ENCODE assay signal across 19 cellular contexts in the genomic region with DNA sequence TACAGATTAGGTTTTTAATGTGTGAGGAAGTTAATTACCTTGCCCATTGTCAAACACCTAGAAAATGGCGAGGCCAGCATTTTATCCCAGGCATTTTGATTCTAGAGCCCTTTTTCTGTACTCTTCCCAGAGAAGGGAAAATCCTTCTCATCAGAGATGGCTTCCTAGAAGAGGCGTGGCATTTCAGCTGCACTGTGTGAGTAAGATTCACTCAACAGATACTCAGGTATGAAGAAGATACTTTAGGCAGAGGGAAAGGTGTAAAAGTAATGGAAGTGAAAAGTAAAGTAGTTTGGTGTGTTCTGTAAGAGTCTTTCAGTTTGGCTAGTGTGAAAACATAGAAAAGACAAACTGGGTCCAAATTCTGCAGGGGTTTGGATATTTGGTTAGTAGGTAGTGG.
"Had no signal": no experiment of that assay in that cellular context is flagged by ENCODE, and none has a peak within 500 bp of the region (broad histone marks: within the 10 kb centered on the region; RNA-seq: fewer than 3 reads in every experiment).

No MANE protein-coding gene starts in this region.

- ATAC-seq: left lobe of liver; natural killer cell treated with Interleukin-12 subunit alpha and Interleukin-12 subunit beta and Interleukin-15 and Interleukin-18, amount 100 ng/mL, for 72 hours had no signal

- DNase-seq: activated CD4-positive, alpha-beta T cell treated with anti-CD3 and anti-CD28 coated beads for 1 hour; activated CD8-positive, alpha-beta memory T cell treated with anti-CD3 and anti-CD28 coated beads for 24 hours; activated effector memory CD4-positive, alpha-beta T cell treated with anti-CD3 and anti-CD28 coated beads, Interleukin-2, amount 50 U/mL, for 16 hours; caudate nucleus; cortex of kidney; effector memory CD4-positive, alpha-beta T cell; erythroblast; glutamatergic neuron; immature natural killer cell; nucleus accumbens; sigmoid colon; stimulated activated CD4-positive, alpha-beta T cell treated with anti-CD3 and anti-CD28 coated beads, Interleukin-2, amount 100 ng/mL, for 24 hours; stimulated activated naive CD4-positive, alpha-beta T cell; T1000; upper lobe of left lung had no signal

- H3K27me3 ChIP-seq: sigmoid colon, suprapubic skin, upper lobe of left lung had no signal

- H3K4me1 Mint-ChIP-seq: immature natural killer cell had no signal

- H3K27me3 Mint-ChIP-seq: natural killer cell treated with Interleukin-12 subunit alpha and Interleukin-12 subunit beta and Interleukin-15 and Interleukin-18, amount 100 ng/mL, for 72 hours had no signal

- H3K27ac ChIP-seq: prostate gland, sigmoid colon, suprapubic skin, upper lobe of left lung had no signal

- H3K4me3 Mint-ChIP-seq: immature natural killer cell; natural killer cell treated with Interleukin-12 subunit alpha and Interleukin-12 subunit beta and Interleukin-15 and Interleukin-18, amount 100 ng/mL, for 72 hours had no signal

- H3K4me3 ChIP-seq: prostate gland, sigmoid colon, suprapubic skin, upper lobe of left lung had no signal

- H3K9me3 Mint-ChIP-seq: immature natural killer cell; natural killer cell treated with Interleukin-12 subunit alpha and Interleukin-12 subunit beta and Interleukin-15 and Interleukin-18, amount 100 ng/mL, for 72 hours had no signal

- H3K9me3 ChIP-seq: prostate gland, sigmoid colon, suprapubic skin, upper lobe of left lung had no signal

- H3K4me1 ChIP-seq: prostate gland, suprapubic skin, upper lobe of left lung had no signal
